In genomic region chr18:13541621-13542519, GRCh38 we compare ENCODE assay signal across 11 cellular contexts.
DNase-seq lines count a peak whose midpoint lies in the region; ATAC-seq and TF ChIP-seq lines count a peak whose summit lies in the region.
"Had no signal": no experiment of that assay in that cellular context is flagged by ENCODE, and none has a peak within 500 bp of the region (broad histone marks: within the 10 kb centered on the region; RNA-seq: fewer than 3 reads in every experiment).

No MANE protein-coding gene starts in this region.

- H3K36me3 ChIP-seq in smooth muscle cell (ENCODE audit: low read depth), result no peaks in the 10 kb centered on the region

- H3F3A ChIP-seq in smooth muscle cell (ENCODE audit: low read depth), result peaks cover 24% of the 10 kb centered on the region

- peak overlapping the region; percentile 96 for H3K27ac ChIP-seq in smooth muscle cell (ENCODE audit: low read depth)
- H3K27ac ChIP-seq: epithelial cell of prostate, HL-60 had no signal

- peak overlapping the region; percentile 29 for H3K4me3 ChIP-seq in smooth muscle cell

- peaks cover 7% of the 10 kb centered on the region for H4K20me1 ChIP-seq in smooth muscle cell (ENCODE audit: low read depth)

- DNase-seq in HT-29 (ENCODE audit: low spot score) (peak; percentile 36), SW480 (ENCODE audit: low spot score) (peak; percentile 21), kidney tubule cell (ENCODE audit: low spot score) (peak; percentile 17), smooth muscle cell (lab: John Stamatoyannopoulos, UW; ENCODE audit: unreplicated experiment) (no peak), UCSD-AML1 (lab: John Stamatoyannopoulos, UW; ENCODE audit: unreplicated experiment) (no peak)
- no peak for DNase-seq in activated CD4-positive, alpha-beta T cell treated with anti-CD3 and anti-CD28 coated beads for 4 hours
- DNase-seq: Calu3, NCI-H1048 had no signal

- ATAC-seq in HG02840 (IDR thresholded peaks at IDR 0.05; ENCODE audit: low FRiP score, unreplicated experiment), result no peak

- H3K9me3 ChIP-seq in smooth muscle cell (replicated peaks; ENCODE audit: low read depth), result no peaks in the 10 kb centered on the region

- peak overlapping the region; percentile 82 for H3K4me2 ChIP-seq in smooth muscle cell

- no peak overlapping the region for H2AFZ ChIP-seq in smooth muscle cell (ENCODE audit: low read depth)

- peak overlapping the region; percentile 83 for H3K9ac ChIP-seq in smooth muscle cell (ENCODE audit: low read depth)

- H3K79me2 ChIP-seq in smooth muscle cell (ENCODE audit: low read depth), result peaks cover 17% of the 10 kb centered on the region

- no peak for TF ChIP-seq CTCF in smooth muscle cell (IDR thresholded peaks at IDR 0.05; ENCODE audit: borderline replicate concordance, insufficient read depth, poor library complexity, severe bottlenecking)

- no peaks in the 10 kb centered on the region for H3K27me3 ChIP-seq in smooth muscle cell (ENCODE audit: low read depth)

- H3K4me1 ChIP-seq in smooth muscle cell (ENCODE audit: low read depth), result peaks cover 19% of the 10 kb centered on the region

- WGBS in smooth muscle cell (ENCODE audit: low lambda C conversion rate), result 44% methylated on average over 13 of the region's 13 CpGs

Comparison
In these comparisons a context has a peak if more than half of its experiments do, and no peak if none do; other contexts are left out.
1. DNase-seq: peak in HT-29 (single experiment), SW480 (single experiment) and kidney tubule cell (single experiment); none in smooth muscle cell (single experiment), activated CD4-positive, alpha-beta T cell treated with anti-CD3 and anti-CD28 coated beads for 4 hours (0 of 2) and UCSD-AML1 (single experiment).